ENCODE assay signal across 7 cellular contexts in the genomic region with DNA sequence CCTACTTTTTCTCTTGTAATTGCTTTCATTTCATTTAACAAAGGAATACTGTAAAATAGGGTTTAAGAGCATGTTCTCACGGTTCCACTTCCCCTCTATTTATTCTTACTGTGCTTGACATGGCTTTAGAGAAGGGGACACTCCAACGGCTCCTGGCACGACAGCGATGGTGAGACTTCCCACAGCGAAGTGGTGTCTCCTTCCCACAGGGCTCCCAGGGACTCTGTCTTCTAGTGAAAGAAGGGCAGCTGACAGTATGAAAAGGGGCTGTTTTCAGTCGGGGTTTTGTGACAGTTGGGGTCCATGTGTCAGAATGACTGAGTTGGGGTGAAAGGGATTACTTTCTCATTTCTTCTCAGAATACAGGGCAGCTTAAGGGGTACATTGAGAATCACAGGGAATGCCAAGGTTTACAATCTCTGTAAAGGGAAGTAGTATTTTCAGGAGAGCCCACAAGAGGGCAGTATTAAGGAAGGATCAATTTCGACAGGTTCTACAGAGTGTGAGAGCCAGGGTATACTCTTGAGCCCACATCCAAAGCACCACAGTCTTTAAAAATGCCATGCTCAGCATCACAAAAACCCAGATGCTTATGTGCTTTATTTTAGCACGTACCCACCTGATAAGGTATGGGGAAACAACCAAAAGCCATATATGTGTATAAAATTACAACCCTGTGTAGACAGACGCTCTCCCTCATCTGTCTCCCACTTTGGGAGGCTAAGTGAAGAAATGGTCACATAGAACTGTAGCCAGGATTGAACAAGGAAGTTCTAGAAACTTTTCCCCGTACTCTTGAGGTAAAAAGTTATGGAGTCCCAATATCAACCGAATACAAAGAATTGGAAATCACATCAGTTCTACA. TPM values are rescaled to one million over a fixed set of nuclear protein-coding genes. Genes with fewer than 3 reads are reported as not detected.
DNase-seq lines count a peak whose midpoint lies in the region; ATAC-seq and TF ChIP-seq lines count a peak whose summit lies in the region.

No MANE protein-coding gene starts in this region.

- TF ChIP-seq POLR2A in NB4 (IDR thresholded peaks at IDR 0.05; ENCODE audit: extremely low read depth, insufficient read length): no peak

- DNase-seq in NB4 (ENCODE audit: low read depth) (peak; percentile 54), astrocyte of the hippocampus (ENCODE audit: low read depth, low spot score) (peak; percentile 49), lung microvascular endothelial cell (ENCODE audit: low read depth in 2 of 2) (peak; percentile 47 to 56)

- ATAC-seq in GM21717 (IDR thresholded peaks at IDR 0.05; ENCODE audit: unreplicated experiment) (no peak), HG03095 (IDR thresholded peaks at IDR 0.05; ENCODE audit: unreplicated experiment) (no peak), HG02970 (IDR thresholded peaks at IDR 0.05; ENCODE audit: low FRiP score, unreplicated experiment) (no peak)

- no peak overlapping the region for H3K4me3 ChIP-seq in NB4 (ENCODE audit: low read depth, low read length)

- TF ChIP-seq CTCF in GM12872 (IDR thresholded peaks at IDR 0.05; ENCODE audit: insufficient read depth, low read depth, low read length) (peak; percentile 59), NB4 (IDR thresholded peaks at IDR 0.05; ENCODE audit: low read depth, low read length) (peak; percentile 62)

RNA-seq across cellular contexts. Expression of a gene that starts 31.3 kb away (rescaled TPM):
- total RNA-seq in lung microvascular endothelial cell: 13.9 and 17.3 TPM in 2 replicates
